Comparison of ENCODE assay signal across 9 cellular contexts in genomic region chr9:107637421-107638420, GRCh38.
DNase-seq lines count a peak whose midpoint lies in the region; ATAC-seq, FAIRE-seq and TF ChIP-seq lines count a peak whose summit lies in the region.
"Had no signal": no experiment of that assay in that cellular context is flagged by ENCODE, and none has a peak within 500 bp of the region (broad histone marks: within the 10 kb centered on the region; RNA-seq: fewer than 3 reads in every experiment).

No MANE protein-coding gene starts in this region.

- H2BK5ac ChIP-seq in mesenchymal stem cell (ENCODE audit: low read depth, low read length, poor library complexity, severe bottlenecking) = no peak overlapping the region

- peak overlapping the region; percentile 94 for H4K91ac ChIP-seq in mesenchymal stem cell (ENCODE audit: low read length)

- 18 to 21% methylated on average over 67 of the region's 67 CpGs for WGBS in esophagus, 2 donors
- 8% methylated on average over 63 of the region's 67 CpGs for WGBS in mesenchymal stem cell

- peak overlapping the region; percentile 71 to 84 for H3K4ac ChIP-seq in mesenchymal stem cell (ENCODE audit: low read depth in 1 of 2, low read length in 2 of 2)

- H3K36me3 ChIP-seq in esophagus (ENCODE audit: control insufficient read depth in 2 of 2, insufficient read depth in 2 of 2, low read length in 1 of 2) (no peaks in the 10 kb centered on the region), mesenchymal stem cell (ENCODE audit: control insufficient read depth in 1 of 2, insufficient read depth in 2 of 2, low read depth in 1 of 2, low read length in 2 of 2) (no peaks in the 10 kb centered on the region)

- peak overlapping the region; percentile 42 for H3K4me2 ChIP-seq in mesenchymal stem cell (ENCODE audit: low read length, poor library complexity, severe bottlenecking)

- peak overlapping the region; percentile 80 to 89 for H2BK12ac ChIP-seq in mesenchymal stem cell (ENCODE audit: low read length in 2 of 2)

- H2AFZ ChIP-seq in mesenchymal stem cell (ENCODE audit: low read depth, low read length) = peak overlapping the region; percentile 79

- H3K27me3 ChIP-seq in esophagus (ENCODE audit: control insufficient read depth in 1 of 2, insufficient read depth in 2 of 2, low read length in 2 of 2) (no peaks in the 10 kb centered on the region), mesenchymal stem cell (ENCODE audit: control insufficient read depth in 1 of 2, insufficient read depth in 1 of 2, low read length in 2 of 2) (peaks cover 0 to 2% of the 10 kb centered on the region in 2 experiments)

- peak; percentile 86 for TF ChIP-seq POLR2A in H54 (IDR thresholded peaks at IDR 0.05; ENCODE audit: low read depth, low read length)

- peak overlapping the region in 1 of 2 experiments; percentile 53 for H3K14ac ChIP-seq in mesenchymal stem cell (ENCODE audit: low read length in 2 of 2)

- H3K9me3 ChIP-seq in esophagus (ENCODE audit: control insufficient read depth in 2 of 2, insufficient read depth in 1 of 2, low read depth in 1 of 2, low read length in 1 of 2) (no peaks in the 10 kb centered on the region), mesenchymal stem cell (ENCODE audit: control insufficient read depth, low read length) (no peaks in the 10 kb centered on the region)

- DNase-seq in AG10803 (ENCODE audit: low read depth) (peak; percentile 98), H54 (ENCODE audit: insufficient read length, low spot score) (peak; percentile 84), SK-MEL-5 (ENCODE audit: low read depth, low spot score) (peak; percentile 97), mesenchymal stem cell (peak; percentile 99), substantia nigra (lab: John Stamatoyannopoulos, UW) (peak; percentile 35 to 90 (median 72)), RPMI8226 (no peak)

- FAIRE-seq in H54 (lab: Jason Lieb, UNC) = no peak

- H3K4me3 ChIP-seq in AG10803 (ENCODE audit: low read length) (peak overlapping the region; percentile 65), esophagus (ENCODE audit: low read depth in 1 of 2, low read length in 2 of 2) (peak overlapping the region; percentile 28 to 30), mesenchymal stem cell (ENCODE audit: insufficient read depth in 1 of 2, low read depth in 1 of 2, low read length in 2 of 2) (peak overlapping the region; percentile 41 to 77)

- H2BK120ac ChIP-seq in mesenchymal stem cell (ENCODE audit: low read depth, low read length) = peak overlapping the region; percentile 91

- no peaks in the 10 kb centered on the region for H3K79me1 ChIP-seq in mesenchymal stem cell (replicated peaks; ENCODE audit: low read length, poor library complexity, severe bottlenecking)

- H3K27ac ChIP-seq in esophagus (ENCODE audit: low read depth in 2 of 2, low read length in 1 of 2) = peak overlapping the region; percentile 72 to 90
- H3K27ac ChIP-seq in mesenchymal stem cell (ENCODE audit: low read length, poor library complexity, severe bottlenecking) = peak overlapping the region; percentile 38
- H3K27ac ChIP-seq in substantia nigra (ENCODE audit: low read depth, low read length, poor library complexity, severe bottlenecking) = peak overlapping the region; percentile 83

- peak overlapping the region; percentile 98 for H3K9ac ChIP-seq in mesenchymal stem cell (ENCODE audit: low read length)

- in situ Hi-C loops in SK-MEL-5 (cut with HindIII; ENCODE audit: low pct_unique_long_range_greater_than_20kb, low sequenced_read_pairs) = no loop called here

- no peak; the same call in 1 of the 2 replicates for TF ChIP-seq CTCF in AG10803 (conservative IDR thresholded peaks at IDR 0.05; ENCODE audit: low read length)

- no peak for ATAC-seq in GM21529 (IDR thresholded peaks at IDR 0.05; ENCODE audit: unreplicated experiment)
- ATAC-seq: HCT116 had no signal

- peak overlapping the region; percentile 96 for H4K8ac ChIP-seq in mesenchymal stem cell (ENCODE audit: low read length)

- no peaks in the 10 kb centered on the region for H3K4me1 ChIP-seq in esophagus (ENCODE audit: control insufficient read depth in 2 of 2, insufficient read depth in 2 of 2, low read length in 1 of 2)
- peaks cover 6% of the 10 kb centered on the region for H3K4me1 ChIP-seq in mesenchymal stem cell (ENCODE audit: control insufficient read depth, insufficient read depth, low read depth, low read length)

- H2AK5ac ChIP-seq in mesenchymal stem cell (ENCODE audit: low read length, severe bottlenecking) = no peak overlapping the region

- peak overlapping the region; percentile 90 to 98 for H3K18ac ChIP-seq in mesenchymal stem cell (ENCODE audit: low read depth in 1 of 2, low read length in 2 of 2)

- no peak overlapping the region for H3K23ac ChIP-seq in mesenchymal stem cell (ENCODE audit: low read length in 2 of 2)

- peak overlapping the region; percentile 87 for H2BK15ac ChIP-seq in mesenchymal stem cell (ENCODE audit: low read depth, poor library complexity, severe bottlenecking)
